ENCODE assay signal across 15 cellular contexts in the genomic region with DNA sequence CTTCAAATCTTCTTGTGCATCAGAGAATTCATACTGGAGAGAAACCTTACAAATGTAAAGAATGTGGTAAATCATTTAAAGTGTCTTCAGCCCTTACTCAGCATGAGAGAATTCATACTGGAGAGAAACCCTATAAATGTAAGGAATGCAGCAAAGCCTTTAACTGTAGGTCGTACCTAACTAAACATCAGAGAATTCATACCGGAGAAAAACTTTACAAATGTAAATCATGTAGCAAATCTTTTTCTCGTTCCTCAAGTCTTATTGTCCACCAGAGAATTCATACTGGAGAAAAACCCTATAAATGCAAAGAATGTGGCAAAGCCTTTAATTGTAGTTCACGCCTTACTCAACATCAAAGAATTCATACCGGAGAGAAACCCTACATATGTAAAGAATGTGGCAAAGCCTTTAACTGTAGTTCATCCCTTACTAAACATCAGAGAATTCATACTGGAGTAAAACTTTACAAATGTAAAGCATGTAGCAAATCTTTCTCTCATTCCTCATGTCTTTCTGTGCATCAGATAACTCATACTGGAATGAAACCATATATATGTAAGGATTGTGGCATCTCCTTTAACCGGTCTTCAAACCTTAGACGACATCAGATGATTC.
"Had no signal": no experiment of that assay in that cellular context is flagged by ENCODE, and none has a peak within 500 bp of the region (broad histone marks: within the 10 kb centered on the region; RNA-seq: fewer than 3 reads in every experiment).

No MANE protein-coding gene starts in this region.

- H3K27ac ChIP-seq: tibial artery, uterus had no signal

- H3K4me3 ChIP-seq: mucosa of descending colon, tibial artery, uterus had no signal

- ATAC-seq: left cardiac atrium, mucosa of descending colon had no signal

- H3K27me3 ChIP-seq: tibial artery, uterus had no signal

- H3K4me1 ChIP-seq: tibial artery, uterus had no signal

- DNase-seq: activated B cell treated with CpG ODN at 0.5 μM for 24 hours; activated CD4-positive, alpha-beta T cell treated with anti-CD3 and anti-CD28 coated beads, Interleukin-2, amount 10 ng/mL, durations not matched to agents 24 days and 14 days; activated naive CD4-positive, alpha-beta T cell treated with anti-CD3 and anti-CD28 coated beads for 36 hours; caudate nucleus; cortex of kidney; effector memory CD4-positive, alpha-beta T cell; erythroblast; hypothalamus; immature natural killer cell; left cardiac atrium; mucosa of descending colon; nephron progenitor cell; stimulated activated CD4-positive, alpha-beta T cell treated with anti-CD3 and anti-CD28 coated beads, Interleukin-15, amount 100 ng/mL, for 24 hours; tibial artery; uterus had no signal
